In genomic region chr10:20391629-20392028, GRCh38 we compare ENCODE assay signal across 4 cellular contexts.
A peak's percentile ranks its signal among the peaks of the same experiment; 100 is the strongest.
TF ChIP-seq lines count a peak whose summit lies in the region.

No MANE protein-coding gene starts in this region.

TF ChIP-seq in HepG2, 621 proteins besides CTCF, POLR2A, EP300 and RAD21:
- TF ChIP-seq NFE2L2 (IDR thresholded peaks at IDR 0.05; ENCODE audit: low read length) (no peak), ZBTB43 (CRISPR knock-in tag; conservative IDR thresholded peaks at IDR 0.05) (no peak), BRF2 (CRISPR knock-in tag; IDR thresholded peaks at IDR 0.05) (no peak), MAFK (conservative IDR thresholded peaks at IDR 0.05 in 1 of 2, IDR thresholded peaks at IDR 0.05 in 1 of 2; ENCODE audit: low read length in 2 of 2) (peak; percentile 47 to 79), GZF1 (CRISPR knock-in tag; IDR thresholded peaks at IDR 0.05) (no peak), RXRA (CRISPR knock-in tag; IDR thresholded peaks at IDR 0.05) (no peak), ZNF607 (CRISPR knock-in tag; IDR thresholded peaks at IDR 0.05; ENCODE audit: borderline replicate concordance) (no peak), MAFF (IDR thresholded peaks at IDR 0.05; ENCODE audit: low read depth, low read length) (peak; percentile 59; the same call in 1 of the 2 replicates), BHLHE40 (IDR thresholded peaks at IDR 0.05; ENCODE audit: low read length) (no peak), MATR3 (CRISPR knock-in tag; IDR thresholded peaks at IDR 0.05) (no peak), TARDBP (CRISPR knock-in tag; IDR thresholded peaks at IDR 0.05) (no peak)

TF ChIP-seq in A549, 52 proteins besides CTCF, POLR2A, EP300 and RAD21:
- TF ChIP-seq CHD2 (IDR thresholded peaks at IDR 0.05; ENCODE audit: low read length, partially characterized antibody) (no peak), MAFK (IDR thresholded peaks at IDR 0.05; ENCODE audit: partially characterized antibody) (peak; percentile 46)
TF ChIP-seq in A549: peak in this region for 1.

TF ChIP-seq in IMR-90, 13 proteins besides CTCF, POLR2A, EP300 and RAD21:
- TF ChIP-seq MAFK (IDR thresholded peaks at IDR 0.05; ENCODE audit: low read depth, low read length) (peak; percentile 26; the same call in 1 of the 2 replicates), FOS (IDR thresholded peaks at IDR 0.05; ENCODE audit: low read depth, low read length) (no peak), NFE2L2 (IDR thresholded peaks at IDR 0.05; ENCODE audit: low read depth, low read length) (no peak), USF2 (IDR thresholded peaks at IDR 0.05; ENCODE audit: low read depth, low read length) (no peak), RCOR1 (IDR thresholded peaks at IDR 0.05; ENCODE audit: insufficient replicate concordance, low read length) (no peak), CHD1 (IDR thresholded peaks at IDR 0.05; ENCODE audit: low read depth, low read length) (no peak)
- TF ChIP-seq, protein P1, sequence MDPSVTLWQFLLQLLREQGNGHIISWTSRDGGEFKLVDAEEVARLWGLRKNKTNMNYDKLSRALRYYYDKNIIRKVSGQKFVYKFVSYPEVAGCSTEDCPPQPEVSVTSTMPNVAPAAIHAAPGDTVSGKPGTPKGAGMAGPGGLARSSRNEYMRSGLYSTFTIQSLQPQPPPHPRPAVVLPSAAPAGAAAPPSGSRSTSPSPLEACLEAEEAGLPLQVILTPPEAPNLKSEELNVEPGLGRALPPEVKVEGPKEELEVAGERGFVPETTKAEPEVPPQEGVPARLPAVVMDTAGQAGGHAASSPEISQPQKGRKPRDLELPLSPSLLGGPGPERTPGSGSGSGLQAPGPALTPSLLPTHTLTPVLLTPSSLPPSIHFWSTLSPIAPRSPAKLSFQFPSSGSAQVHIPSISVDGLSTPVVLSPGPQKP (IDR thresholded peaks at IDR 0.05; ENCODE audit: borderline replicate concordance, low read depth, low read length), result no peak
TF ChIP-seq in IMR-90: peak in this region for 1.

TF ChIP-seq in K562, 482 proteins besides CTCF, POLR2A, EP300 and RAD21:
- 0 out of 2 replicates have a peak, but pooled peaks have one; percentile 17 for TF ChIP-seq MAFG (tag; conservative IDR thresholded peaks at IDR 0.05)
- no peak for TF ChIP-seq FOXK2 (conservative IDR thresholded peaks at IDR 0.05 in 1 of 2, IDR thresholded peaks at IDR 0.05 in 1 of 2; ENCODE audit: low read depth in 2 of 2)
- peak; percentile 17; the same call in 1 of the 2 replicates for TF ChIP-seq C11orf30 (IDR thresholded peaks at IDR 0.05; ENCODE audit: low read depth)
- peak; percentile 65 for TF ChIP-seq ZNF316 (IDR thresholded peaks at IDR 0.05)
